Comparison of ENCODE assay signal across 8 cellular contexts in the genomic region with DNA sequence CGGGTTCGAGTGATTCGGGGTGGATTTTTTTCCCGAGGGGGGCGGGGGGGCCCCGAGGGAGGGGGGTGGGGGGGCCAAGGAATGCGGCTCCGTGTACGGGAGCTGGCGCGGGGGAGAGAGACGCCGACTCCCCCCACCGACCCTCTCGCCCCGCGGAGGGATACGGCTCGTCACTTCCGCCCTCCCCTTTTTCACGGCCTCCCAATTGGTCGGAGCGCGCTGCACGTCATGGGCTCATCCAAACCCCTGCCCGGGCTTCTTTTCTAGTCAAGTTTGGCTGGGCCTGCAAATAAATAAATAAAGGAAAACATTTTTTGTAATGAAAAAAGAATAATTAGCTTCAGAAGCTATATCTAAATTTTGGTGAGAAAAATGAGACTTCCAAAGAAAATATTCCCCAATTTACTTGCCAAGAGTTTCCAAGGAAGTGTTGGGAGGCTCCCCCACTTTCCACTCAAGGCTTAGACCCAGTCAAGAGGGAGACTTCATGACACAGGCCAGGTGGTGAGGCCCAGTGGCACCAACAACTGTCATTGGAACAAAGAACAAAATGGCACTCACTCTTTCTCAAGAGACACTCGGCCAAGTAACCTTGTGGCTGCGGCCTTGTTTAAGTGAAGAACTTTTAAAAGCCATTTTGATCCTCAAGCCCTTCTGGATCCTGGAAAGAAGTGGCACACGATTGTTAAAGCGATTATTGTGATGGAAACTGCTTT. TPM values are rescaled to one million over a fixed set of nuclear protein-coding genes. Genes with fewer than 3 reads are reported as not detected.
DNase-seq lines count a peak whose midpoint lies in the region; ATAC-seq and TF ChIP-seq lines count a peak whose summit lies in the region.

A gene with protein sequence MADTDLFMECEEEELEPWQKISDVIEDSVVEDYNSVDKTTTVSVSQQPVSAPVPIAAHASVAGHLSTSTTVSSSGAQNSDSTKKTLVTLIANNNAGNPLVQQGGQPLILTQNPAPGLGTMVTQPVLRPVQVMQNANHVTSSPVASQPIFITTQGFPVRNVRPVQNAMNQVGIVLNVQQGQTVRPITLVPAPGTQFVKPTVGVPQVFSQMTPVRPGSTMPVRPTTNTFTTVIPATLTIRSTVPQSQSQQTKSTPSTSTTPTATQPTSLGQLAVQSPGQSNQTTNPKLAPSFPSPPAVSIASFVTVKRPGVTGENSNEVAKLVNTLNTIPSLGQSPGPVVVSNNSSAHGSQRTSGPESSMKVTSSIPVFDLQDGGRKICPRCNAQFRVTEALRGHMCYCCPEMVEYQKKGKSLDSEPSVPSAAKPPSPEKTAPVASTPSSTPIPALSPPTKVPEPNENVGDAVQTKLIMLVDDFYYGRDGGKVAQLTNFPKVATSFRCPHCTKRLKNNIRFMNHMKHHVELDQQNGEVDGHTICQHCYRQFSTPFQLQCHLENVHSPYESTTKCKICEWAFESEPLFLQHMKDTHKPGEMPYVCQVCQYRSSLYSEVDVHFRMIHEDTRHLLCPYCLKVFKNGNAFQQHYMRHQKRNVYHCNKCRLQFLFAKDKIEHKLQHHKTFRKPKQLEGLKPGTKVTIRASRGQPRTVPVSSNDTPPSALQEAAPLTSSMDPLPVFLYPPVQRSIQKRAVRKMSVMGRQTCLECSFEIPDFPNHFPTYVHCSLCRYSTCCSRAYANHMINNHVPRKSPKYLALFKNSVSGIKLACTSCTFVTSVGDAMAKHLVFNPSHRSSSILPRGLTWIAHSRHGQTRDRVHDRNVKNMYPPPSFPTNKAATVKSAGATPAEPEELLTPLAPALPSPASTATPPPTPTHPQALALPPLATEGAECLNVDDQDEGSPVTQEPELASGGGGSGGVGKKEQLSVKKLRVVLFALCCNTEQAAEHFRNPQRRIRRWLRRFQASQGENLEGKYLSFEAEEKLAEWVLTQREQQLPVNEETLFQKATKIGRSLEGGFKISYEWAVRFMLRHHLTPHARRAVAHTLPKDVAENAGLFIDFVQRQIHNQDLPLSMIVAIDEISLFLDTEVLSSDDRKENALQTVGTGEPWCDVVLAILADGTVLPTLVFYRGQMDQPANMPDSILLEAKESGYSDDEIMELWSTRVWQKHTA (N-terminal part only) (minus strand): TSS at position 164 of the 716 bp plus-strand sequence. CDS start 17,290 bp downstream, outside the sequence.

- no peaks in the 10 kb centered on the region for H3K36me3 ChIP-seq in ES-I3 (ENCODE audit: insufficient read depth, low read length)
- H3K36me3 ChIP-seq in suprapubic skin: no peaks in the 10 kb centered on the region

- H3K9me3 Mint-ChIP-seq in activated naive CD4-positive, alpha-beta T cell treated with anti-CD3 and anti-CD28 coated beads, Interleukin-2, amount 50 U/mL, for 72 hours: peaks cover 0 to 3% of the 10 kb centered on the region in 2 donors

- TF ChIP-seq EP300 in suprapubic skin (IDR thresholded peaks at IDR 0.05): no peak

- DNase-seq in NCI-H1105 treated with DMSO at 0.1 percent for 48 hours (lab: John Stamatoyannopoulos, UW): peak; percentile 91
- peak; percentile 94 for DNase-seq in SKM-1 treated with dmso at 0.1 percent for 144 hours (lab: John Stamatoyannopoulos, UW; ENCODE audit: unreplicated experiment)
- peak; percentile 88 to 91 for DNase-seq in activated naive CD4-positive, alpha-beta T cell treated with anti-CD3 and anti-CD28 coated beads, Interleukin-2, amount 50 U/mL, for 72 hours (ENCODE audit: low spot score in 2 of 2)
- DNase-seq in glomerular endothelial cell (ENCODE audit: extremely low read depth, low read depth, low spot score): peak; percentile 77
- DNase-seq in occipital lobe (lab: John Stamatoyannopoulos, UW): peak; percentile 93
- peak; percentile 98 for DNase-seq in suprapubic skin (ENCODE audit: low spot score in 2 of 2)

- H3K27ac ChIP-seq in suprapubic skin: peak within 1 kb of the TSS; percentile 94

- no peaks in the 10 kb centered on the region for H3K27me3 ChIP-seq in suprapubic skin

- no peak for TF ChIP-seq CTCF in suprapubic skin (IDR thresholded peaks at IDR 0.05)

- ATAC-seq in HG02571 (IDR thresholded peaks at IDR 0.05; ENCODE audit: unreplicated experiment): peak; percentile 67
- peak; percentile 83 for ATAC-seq in activated naive CD4-positive, alpha-beta T cell treated with anti-CD3 and anti-CD28 coated beads, Interleukin-2, amount 50 U/mL, for 72 hours

- TF ChIP-seq POLR2A in suprapubic skin (IDR thresholded peaks at IDR 0.05): no peak

- 14% methylated on average over 27 of the region's 30 CpGs for WGBS in suprapubic skin

- peak within 1 kb of the TSS; percentile 64 for H3K4me3 ChIP-seq in suprapubic skin

- H3K36me3 Mint-ChIP-seq in activated naive CD4-positive, alpha-beta T cell treated with anti-CD3 and anti-CD28 coated beads, Interleukin-2, amount 50 U/mL, for 72 hours: peaks cover 11 to 13% of the 10 kb centered on the region in 2 donors

- H3K27ac Mint-ChIP-seq in activated naive CD4-positive, alpha-beta T cell treated with anti-CD3 and anti-CD28 coated beads, Interleukin-2, amount 50 U/mL, for 72 hours: peak within 1 kb of the TSS; percentile 89 to 97

- H3K4me1 ChIP-seq in ES-I3 (ENCODE audit: insufficient read depth, low read length) (peaks cover 5% of the 10 kb centered on the region), suprapubic skin (peaks cover 22% of the 10 kb centered on the region)

- H3K9me3 ChIP-seq in ES-I3 (ENCODE audit: control insufficient read depth, insufficient read depth, low read length) (no peaks in the 10 kb centered on the region), suprapubic skin (no peaks in the 10 kb centered on the region)

- H3K9ac ChIP-seq in ES-I3 (ENCODE audit: low read depth, low read length): peak within 1 kb of the TSS; percentile 87

RNA-seq across cellular contexts. Expression of the gene that starts here (rescaled TPM):
- 100 to 1,000 TPM in 1 of 2 donors, 10 to 100 TPM in 1; 89.5 to 104 TPM for total RNA-seq in activated naive CD4-positive, alpha-beta T cell treated with anti-CD3 and anti-CD28 coated beads, Interleukin-2, amount 50 U/mL, for 72 hours
- 29.5 and 37.3 TPM in 2 replicates for total RNA-seq in glomerular endothelial cell
- 37.3 TPM for total RNA-seq in occipital lobe
- total RNA-seq in suprapubic skin: 10 to 100 TPM; 29.3 to 87.3 (median 57.3) TPM

Comparison
In these comparisons a context has a peak if more than half of its experiments do, and no peak if none do; other contexts are left out.
1. Peak in every context shown above with its lines: DNase-seq, ATAC-seq, H3K4me3 ChIP-seq and H3K27ac ChIP-seq.